10 cellular contexts compared by ENCODE assay signal in genomic region chrX:123424546-123424945, GRCh38.
DNase-seq lines count a peak whose midpoint lies in the region; ATAC-seq and TF ChIP-seq lines count a peak whose summit lies in the region.
"Had no signal": no experiment of that assay in that cellular context is flagged by ENCODE, and none has a peak within 500 bp of the region (broad histone marks: within the 10 kb centered on the region; RNA-seq: fewer than 3 reads in every experiment).

No MANE protein-coding gene starts in this region.

- in situ Hi-C loops in mammary epithelial cell (cut with MboI; ENCODE audit: low sequenced_read_pairs in 2 of 2), result no loop called here
- in situ Hi-C loops in HAP-1 (cut with MboI; ENCODE audit: low sequenced_read_pairs), result no loop called here

- TF ChIP-seq CTCF in mammary epithelial cell (conservative IDR thresholded peaks at IDR 0.05 in 1 of 2, IDR thresholded peaks at IDR 0.05 in 1 of 2; ENCODE audit: extremely low read depth in 1 of 2, insufficient read depth in 1 of 2, low read depth in 1 of 2, low read length in 2 of 2), result no peak
- no peak for TF ChIP-seq CTCF in GM10248 (IDR thresholded peaks at IDR 0.05; ENCODE audit: control extremely low read depth, extremely low read depth, low read depth, missing control alignments)

- intact Hi-C loops in mammary epithelial cell (cut with micrococcal nuclease), result no loop called here

- H3K27ac ChIP-seq in mammary epithelial cell (ENCODE audit: insufficient read depth, low read depth, low read length), result no peak overlapping the region
- H3K27ac ChIP-seq: BLaER1 treated with 17β-estradiol and CSF1 and Interleukin-3, amounts not matched to agents 10 nM and 100 nM had no signal

- no peaks in the 10 kb centered on the region for H4K20me1 ChIP-seq in mammary epithelial cell (ENCODE audit: insufficient read depth, low read length)

- H3K36me3 ChIP-seq in mammary epithelial cell (ENCODE audit: insufficient read depth, low read length), result no peaks in the 10 kb centered on the region
- no peaks in the 10 kb centered on the region for H3K36me3 ChIP-seq in HAP-1 (replicated peaks)
- H3K36me3 ChIP-seq: BLaER1 treated with 17β-estradiol and CSF1 and Interleukin-3, amounts not matched to agents 10 nM and 100 nM had no signal

- POLR2A ChIA-PET in GM10248 (lab: Yijun Ruan, JAX), result no interaction called here

- no peak overlapping the region for H2AFZ ChIP-seq in mammary epithelial cell (ENCODE audit: low read depth, low read length)

- dilution Hi-C loops in mammary epithelial cell (cut with HindIII; ENCODE audit: low sequenced_read_pairs), result no loop called here

- H3K9ac ChIP-seq in mammary epithelial cell (ENCODE audit: insufficient read depth, low read length), result no peak overlapping the region
- H3K9ac ChIP-seq: BLaER1 treated with 17β-estradiol and CSF1 and Interleukin-3, amounts not matched to agents 10 nM and 100 nM had no signal

- BruUV-seq in mammary epithelial cell (replicated peaks; lab: Mats Ljungman, UMichigan), result no TSS peak

- H3K79me2 ChIP-seq in mammary epithelial cell (ENCODE audit: insufficient read depth, low read length), result no peaks in the 10 kb centered on the region

- no peak overlapping the region for H3K4me3 ChIP-seq in mammary epithelial cell (replicated peaks in 1 of 3; ENCODE audit: insufficient read depth in 1 of 3, low read depth in 2 of 3, low read length in 3 of 3)
- H3K4me3 ChIP-seq in HAP-1, result no peak overlapping the region
- H3K4me3 ChIP-seq: BLaER1 treated with 17β-estradiol and CSF1 and Interleukin-3, amounts not matched to agents 10 nM and 100 nM had no signal

- peak; percentile 96 for ATAC-seq in GM19455 (IDR thresholded peaks at IDR 0.05; ENCODE audit: unreplicated experiment)
- ATAC-seq in HG03103 (IDR thresholded peaks at IDR 0.05; ENCODE audit: low read depth, unreplicated experiment), result peak; percentile 89

- no peak overlapping the region for H3K4me2 ChIP-seq in mammary epithelial cell (ENCODE audit: insufficient read depth, low read depth, low read length)

- no peaks in the 10 kb centered on the region for H3K27me3 ChIP-seq in mammary epithelial cell (ENCODE audit: insufficient read depth, low read length)
- 0 out of 2 replicates have a peak, but pooled peaks cover 3% of the 10 kb centered on the region for H3K27me3 ChIP-seq in HAP-1 (ENCODE audit: low read depth)

- CTCF ChIA-PET in mammary epithelial cell (lab: Charles Lee; ENCODE audit: low non-redundant PET) (interaction anchor here (0.5 kb wide), 1 partner anchor 23 kb away, joined by 6 read pairs; no protein-coding TSS in a partner anchor), GM10248 (lab: Yijun Ruan, JAX) (interaction anchor here (0.6 to 3.6 kb wide), 6 partner anchors 14 to 408 kb away, joined by 3 to 25 read pairs (median 3); no protein-coding TSS in a partner anchor)

- H3K9me3 ChIP-seq in mammary epithelial cell (replicated peaks; ENCODE audit: insufficient read depth, low read length), result no peaks in the 10 kb centered on the region
- no peaks in the 10 kb centered on the region for H3K9me3 ChIP-seq in HAP-1
- H3K9me3 ChIP-seq: BLaER1 treated with 17β-estradiol and CSF1 and Interleukin-3, amounts not matched to agents 10 nM and 100 nM had no signal

- peaks cover 7% of the 10 kb centered on the region for H3K4me1 ChIP-seq in mammary epithelial cell (ENCODE audit: insufficient read depth, low read length)
- H3K4me1 ChIP-seq in HAP-1, result peaks cover 5% of the 10 kb centered on the region; the same call in 1 of the 2 replicates

- DNase-seq in AG08396 (ENCODE audit: low spot score), result peak; percentile 12
- DNase-seq in mammary epithelial cell, result peak; percentile 62
- no peak for DNase-seq in NCI-H2171 (lab: John Stamatoyannopoulos, UW)
- no peak for DNase-seq in GM10248 (ENCODE audit: extremely low spot score)
- no peak for DNase-seq in HAP-1 (ENCODE audit: low spot score in 2 of 2)
- DNase-seq in NOMO-1 treated with DMSO at 0.1 percent for 48 hours (lab: John Stamatoyannopoulos, UW; ENCODE audit: unreplicated experiment), result no peak
- DNase-seq: anterior cingulate cortex had no signal

Comparison
In these comparisons a context has a peak if more than half of its experiments do, and no peak if none do; other contexts are left out.
1. DNase-seq: peak in AG08396 (single experiment) and mammary epithelial cell (single experiment); none in NCI-H2171 (single experiment), GM10248 (single experiment), HAP-1 (0 of 2) and NOMO-1 treated with DMSO at 0.1 percent for 48 hours (single experiment).